ENCODE assay signal across 16 cellular contexts in the genomic region with DNA sequence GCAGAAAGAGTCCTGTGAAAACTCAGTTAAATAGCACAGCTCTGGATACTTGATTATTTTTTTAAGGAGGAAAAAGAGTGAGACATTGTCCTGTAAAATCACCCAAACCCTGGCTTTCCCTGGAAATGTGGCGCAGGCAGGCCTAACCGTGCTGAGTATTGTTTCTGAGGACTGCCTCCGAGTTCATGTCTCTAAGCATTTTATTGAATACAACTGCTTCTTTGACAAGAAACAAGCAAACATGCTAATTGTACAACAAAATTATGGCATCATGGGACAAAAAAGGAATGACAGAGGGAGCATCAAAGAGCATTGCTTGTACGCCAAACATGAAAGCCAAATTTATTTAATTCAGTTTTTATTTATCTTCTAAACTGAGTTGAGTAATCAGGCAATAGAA.
DNase-seq lines count a peak whose midpoint lies in the region; ATAC-seq and TF ChIP-seq lines count a peak whose summit lies in the region.
"Had no signal": no experiment of that assay in that cellular context is flagged by ENCODE, and none has a peak within 500 bp of the region (broad histone marks: within the 10 kb centered on the region; RNA-seq: fewer than 3 reads in every experiment).

No MANE protein-coding gene starts in this region.

- H3K27me3 ChIP-seq in dorsolateral prefrontal cortex (peaks cover 0 to 5% (median 0%) of the 10 kb centered on the region in 45 donors), layer of hippocampus (ENCODE audit: control insufficient read depth, insufficient read depth, low read length) (no peaks in the 10 kb centered on the region)
- H3K27me3 ChIP-seq: BLaER1 treated with 17β-estradiol and CSF1 and Interleukin-3, amounts not matched to agents 10 nM and 100 nM had no signal

- H3K27ac ChIP-seq in dorsolateral prefrontal cortex (peak overlapping the region in 55 of 59 donors; percentile 16 to 95 (median 85)), layer of hippocampus (ENCODE audit: low read depth, low read length) (peak overlapping the region; percentile 62), substantia nigra (ENCODE audit: low read depth, low read length, poor library complexity, severe bottlenecking) (peak overlapping the region; percentile 79)
- H3K27ac ChIP-seq: HL-60 had no signal

- H3K4me3 ChIP-seq in dorsolateral prefrontal cortex: peak overlapping the region in 6 of 59 donors; percentile 3 to 28 (median 6)
- H3K4me3 ChIP-seq: BLaER1 treated with 17β-estradiol and CSF1 and Interleukin-3, amounts not matched to agents 10 nM and 100 nM; GM12878 had no signal

- no peak for TF ChIP-seq CTCF in dorsolateral prefrontal cortex (IDR thresholded peaks at IDR 0.05 in 54 of 56, conservative IDR thresholded peaks at IDR 0.05 in 2 of 56; ENCODE audit: low read depth in 1 of 56, partially characterized antibody in 56 of 56)

- intact Hi-C loops in dorsolateral prefrontal cortex (cut with DNase I): loop anchor here (1.0 to 10.0 kb wide), 4 partner anchors 29 to 64 kb away; partner anchors contain the start of gene HSBP1 (in 2 of the 2)

- peak; percentile 34 for DNase-seq in Ammon's horn (ENCODE audit: low spot score)
- peak in 1 of 10 donors; percentile 41 for DNase-seq in dorsolateral prefrontal cortex
- peak in 12 of 49 donors; percentile 3 to 37 (median 11) for DNase-seq in substantia nigra (lab: John Stamatoyannopoulos, UW)
- DNase-seq in stimulated activated naive CD8-positive, alpha-beta T cell treated with anti-CD3 and anti-CD28 coated beads, Interleukin-15, Interleukin-2, amounts not matched to agents 100 U/mL and 50 U/mL, for 24 hours: no peak
- DNase-seq: 8988T; AML-193; Calu3; CD4-positive, CD25-positive, alpha-beta regulatory T cell; DMS 273 treated with DMSO at 0.1 percent for 48 hours; HCEC 1CT had no signal

- ATAC-seq in GM18517 (IDR thresholded peaks at IDR 0.05; ENCODE audit: unreplicated experiment): no peak
- ATAC-seq in GM21786 (IDR thresholded peaks at IDR 0.05; ENCODE audit: unreplicated experiment): no peak
- no peak for ATAC-seq in stimulated activated naive CD8-positive, alpha-beta T cell treated with anti-CD3 and anti-CD28 coated beads, Interleukin-15, Interleukin-2, amounts not matched to agents 100 U/mL and 50 U/mL, for 24 hours
- ATAC-seq: GM12878 had no signal
